In genomic region chr2:156206355-156206754, GRCh38 we compare ENCODE assay signal across 1 cellular context.
TF ChIP-seq lines count a peak whose summit lies in the region.

No MANE protein-coding gene starts in this region.

TF ChIP-seq in H1, 55 proteins besides CTCF, POLR2A, EP300 and RAD21:
- TF ChIP-seq NRF1 (IDR thresholded peaks at IDR 0.05; ENCODE audit: low read depth, low read length) (no peak), BRCA1 (IDR thresholded peaks at IDR 0.05; ENCODE audit: low read depth, low read length) (no peak), CHD7 (IDR thresholded peaks at IDR 0.05; ENCODE audit: insufficient replicate concordance, low read length) (no peak), NANOG (IDR thresholded peaks at IDR 0.05; ENCODE audit: insufficient read depth, low read depth, low read length, poor library complexity, severe bottlenecking) (no peak), RFX5 (IDR thresholded peaks at IDR 0.05; ENCODE audit: borderline replicate concordance, low read depth, low read length) (no peak), BACH1 (IDR thresholded peaks at IDR 0.05; ENCODE audit: low read length) (no peak), KDM4A (IDR thresholded peaks at IDR 0.05; ENCODE audit: low read depth, low read length, severe bottlenecking) (no peak), JUN (IDR thresholded peaks at IDR 0.05; ENCODE audit: low read depth, low read length) (no peak), SP4 (IDR thresholded peaks at IDR 0.05; ENCODE audit: low read length) (no peak), GTF2F1 (IDR thresholded peaks at IDR 0.05; ENCODE audit: borderline replicate concordance, low read depth, low read length) (no peak)
- TF ChIP-seq, protein P1, sequence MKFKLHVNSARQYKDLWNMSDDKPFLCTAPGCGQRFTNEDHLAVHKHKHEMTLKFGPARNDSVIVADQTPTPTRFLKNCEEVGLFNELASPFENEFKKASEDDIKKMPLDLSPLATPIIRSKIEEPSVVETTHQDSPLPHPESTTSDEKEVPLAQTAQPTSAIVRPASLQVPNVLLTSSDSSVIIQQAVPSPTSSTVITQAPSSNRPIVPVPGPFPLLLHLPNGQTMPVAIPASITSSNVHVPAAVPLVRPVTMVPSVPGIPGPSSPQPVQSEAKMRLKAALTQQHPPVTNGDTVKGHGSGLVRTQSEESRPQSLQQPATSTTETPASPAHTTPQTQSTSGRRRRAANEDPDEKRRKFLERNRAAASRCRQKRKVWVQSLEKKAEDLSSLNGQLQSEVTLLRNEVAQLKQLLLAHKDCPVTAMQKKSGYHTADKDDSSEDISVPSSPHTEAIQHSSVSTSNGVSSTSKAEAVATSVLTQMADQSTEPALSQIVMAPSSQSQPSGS (IDR thresholded peaks at IDR 0.05; ENCODE audit: low read length): no peak
